Comparison of ENCODE assay signal across 11 cellular contexts in genomic region chr22:37549704-37550059, GRCh38. TPM values are rescaled to one million over a fixed set of nuclear protein-coding genes. Genes with fewer than 3 reads are reported as not detected.
DNase-seq lines count a peak whose midpoint lies in the region; ATAC-seq and TF ChIP-seq lines count a peak whose summit lies in the region.
"Had no signal": no experiment of that assay in that cellular context is flagged by ENCODE, and none has a peak within 500 bp of the region (broad histone marks: within the 10 kb centered on the region; RNA-seq: fewer than 3 reads in every experiment).

No MANE protein-coding gene starts in this region.

- H3K27ac ChIP-seq in effector memory CD4-positive, alpha-beta T cell (ENCODE audit: insufficient read depth, low read length, poor library complexity, severe bottlenecking) = no peak overlapping the region
- H3K27ac ChIP-seq: Peyer's patch had no signal

- H3K27me3 Mint-ChIP-seq in osteocyte (ENCODE audit: unreplicated experiment) = no peaks in the 10 kb centered on the region

- H3K4me1 ChIP-seq in effector memory CD4-positive, alpha-beta T cell (ENCODE audit: control insufficient read depth, insufficient read depth, low read length, poor library complexity, severe bottlenecking) = peaks cover 10% of the 10 kb centered on the region

- peak in 12 of 14 donors; percentile 11 to 90 (median 74) for DNase-seq in C1 segment of cervical spinal cord (lab: John Stamatoyannopoulos, UW)
- peak; percentile 22 for DNase-seq in SHP77 treated with DMSO at 0.1 percent for 48 hours (lab: John Stamatoyannopoulos, UW)
- DNase-seq in foreskin fibroblast = peak; percentile 54 to 76
- peak; percentile 95 for DNase-seq in osteocyte (ENCODE audit: extremely low spot score, unreplicated experiment)
- DNase-seq in effector memory CD4-positive, alpha-beta T cell = no peak
- no peak for DNase-seq in activated CD4-positive, alpha-beta T cell treated with anti-CD3 and anti-CD28 coated beads, Interleukin-2, amount 50 U/mL, for 4 hours
- DNase-seq in GM13976 (ENCODE audit: low spot score) = no peak
- DNase-seq: foreskin melanocyte, Peyer's patch had no signal

- H3K4me3 Mint-ChIP-seq in osteocyte (ENCODE audit: unreplicated experiment) = peak overlapping the region; percentile 48

- peak overlapping the region; percentile 99 for H3K27ac Mint-ChIP-seq in osteocyte (ENCODE audit: unreplicated experiment)

- H3K4me1 Mint-ChIP-seq in osteocyte (ENCODE audit: unreplicated experiment) = peaks cover 88% of the 10 kb centered on the region

- no peaks in the 10 kb centered on the region for H3K36me3 Mint-ChIP-seq in osteocyte (ENCODE audit: unreplicated experiment)

- ATAC-seq in HG03520 (IDR thresholded peaks at IDR 0.05; ENCODE audit: unreplicated experiment) = no peak

- in situ Hi-C loops in GM13976 (cut with MboI; ENCODE audit: low sequenced_read_pairs, unreplicated experiment) = no loop called here

- no peak overlapping the region for H3K4me3 ChIP-seq in foreskin fibroblast (ENCODE audit: low read depth in 1 of 2, low read length in 2 of 2)
- no peak overlapping the region for H3K4me3 ChIP-seq in effector memory CD4-positive, alpha-beta T cell (ENCODE audit: insufficient read depth, low read depth, low read length, poor library complexity, severe bottlenecking)
- H3K4me3 ChIP-seq: Peyer's patch, skin epidermis had no signal

- H3K36me3 ChIP-seq in effector memory CD4-positive, alpha-beta T cell (ENCODE audit: control insufficient read depth, insufficient read depth, low read length) = no peaks in the 10 kb centered on the region
- H3K36me3 ChIP-seq: Peyer's patch had no signal

- H3K27me3 ChIP-seq in effector memory CD4-positive, alpha-beta T cell (replicated peaks; ENCODE audit: control insufficient read depth, insufficient read depth, low read length, poor library complexity, severe bottlenecking) = no peaks in the 10 kb centered on the region
- H3K27me3 ChIP-seq: Peyer's patch had no signal

- no peaks in the 10 kb centered on the region for H3K9me3 Mint-ChIP-seq in osteocyte (ENCODE audit: unreplicated experiment)

- TF ChIP-seq CTCF in foreskin fibroblast (IDR thresholded peaks at IDR 0.05; ENCODE audit: low read depth, low read length) = peak; percentile 32
- peak; percentile 60 for TF ChIP-seq CTCF in osteocyte (IDR thresholded peaks at IDR 0.05)
- no peak for TF ChIP-seq CTCF in GM13976 (IDR thresholded peaks at IDR 0.05; ENCODE audit: borderline replicate concordance, control extremely low read depth, extremely low read depth, insufficient read depth, missing control alignments)

- H3K9me3 ChIP-seq in effector memory CD4-positive, alpha-beta T cell (ENCODE audit: control insufficient read depth, low read length) = no peaks in the 10 kb centered on the region
- H3K9me3 ChIP-seq: Peyer's patch had no signal

RNA-seq across cellular contexts. Expression of gene CDC42EP1, which starts 10.6 kb away (rescaled TPM):
- total RNA-seq in osteocyte = 282 and 283 TPM in 2 replicates

RNA-seq across cellular contexts. Expression of gene LGALS2, which starts 30.2 kb away (rescaled TPM):
- total RNA-seq in osteocyte = not detected in 2 replicates

RNA-seq across cellular contexts. Expression of gene CARD10, which starts 30.5 kb away (rescaled TPM):
- 29.2 and 31.5 TPM in 2 replicates for total RNA-seq in osteocyte

RNA-seq across cellular contexts. Expression of gene GGA1, which starts 59.0 kb away (rescaled TPM):
- 50.0 and 56.1 TPM in 2 replicates for total RNA-seq in osteocyte

Comparison
In these comparisons a context has a peak if more than half of its experiments do, and no peak if none do; other contexts are left out.
1. DNase-seq: peak in C1 segment of cervical spinal cord (12 of 14), SHP77 treated with DMSO at 0.1 percent for 48 hours (single experiment), foreskin fibroblast (2 of 2) and osteocyte (single experiment); none in effector memory CD4-positive, alpha-beta T cell (0 of 3), activated CD4-positive, alpha-beta T cell treated with anti-CD3 and anti-CD28 coated beads, Interleukin-2, amount 50 U/mL, for 4 hours (0 of 2) and GM13976 (single experiment).